In the genomic region with DNA sequence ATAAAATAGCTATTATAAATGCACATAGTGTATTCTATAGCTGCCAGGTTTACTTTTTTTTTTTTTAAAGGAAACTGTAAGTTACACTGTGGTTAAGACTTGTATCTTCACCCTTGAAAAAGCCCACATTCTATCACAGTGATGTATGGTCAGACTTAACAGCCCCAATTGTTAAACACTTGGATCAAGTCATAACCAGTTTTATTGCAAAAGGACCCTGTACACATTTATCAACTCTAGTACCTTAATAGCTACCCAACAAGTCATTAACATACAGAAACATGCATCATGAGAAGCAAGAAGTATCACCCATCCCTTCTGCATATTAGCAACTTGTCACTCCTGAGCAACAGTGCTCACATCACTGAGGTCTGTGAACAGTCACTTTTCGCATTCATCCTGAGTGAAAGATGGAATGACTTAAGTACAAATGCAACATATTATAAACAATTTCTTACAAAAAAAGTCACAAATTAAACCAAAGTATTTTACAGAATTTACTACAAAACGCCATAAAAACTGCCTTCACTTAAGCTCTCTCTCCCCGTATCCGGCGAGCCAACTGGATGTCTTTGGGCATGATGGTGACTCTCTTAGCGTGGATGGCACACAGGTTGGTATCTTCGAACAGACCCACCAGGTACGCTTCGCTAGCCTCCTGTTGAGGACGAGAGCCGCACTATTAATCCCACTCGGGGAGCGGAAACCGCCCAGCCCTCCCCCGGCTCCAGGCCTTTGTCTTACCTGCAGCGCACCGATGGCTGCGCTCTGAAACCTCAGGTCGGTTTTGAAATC, we compare ENCODE assay signal across 8 cellular contexts. TPM values are rescaled to one million over a fixed set of nuclear protein-coding genes. Genes with fewer than 3 reads are reported as not detected.
DNase-seq lines count a peak whose midpoint lies in the region; ATAC-seq and TF ChIP-seq lines count a peak whose summit lies in the region.
"Not testable (repeated sequence)": the region's sequence is repeated elsewhere in the genome, so short reads cannot be mapped to it uniquely, and the experiment has no call there.

No MANE protein-coding gene starts in this region.

- not testable (repeated sequence) for H2AFZ ChIP-seq in parathyroid adenoma

- in situ Hi-C loops in astrocyte of the spinal cord (cut with HindIII; ENCODE audit: low sequenced_read_pairs) = not testable (repeated sequence)

- H3K9me3 ChIP-seq in MG63; WERI-Rb-1 (ENCODE audit: severe bottlenecking); esophagus squamous epithelium; right lobe of liver; parathyroid adenoma (ENCODE audit: control insufficient read depth, low read length); tibial artery: not testable (repeated sequence)

- DNase-seq in DMS53 (lab: John Stamatoyannopoulos, UW) = peak; percentile 71
- not testable (repeated sequence) for DNase-seq in MG63; WERI-Rb-1; astrocyte of the spinal cord (ENCODE audit: low read depth, low spot score); esophagus squamous epithelium (lab: John Stamatoyannopoulos, UW); right lobe of liver; tibial artery

- peak in 1 of 4 donors; percentile 11 for TF ChIP-seq POLR2A in esophagus squamous epithelium (IDR thresholded peaks at IDR 0.05)
- TF ChIP-seq POLR2A in right lobe of liver (IDR thresholded peaks at IDR 0.05) = not testable (repeated sequence)

- not testable (repeated sequence) for TF ChIP-seq CTCF in WERI-Rb-1 (IDR thresholded peaks at IDR 0.05; ENCODE audit: low read depth, low read length); astrocyte of the spinal cord (IDR thresholded peaks at IDR 0.05; ENCODE audit: low read depth, low read length); esophagus squamous epithelium (IDR thresholded peaks at IDR 0.05); right lobe of liver (IDR thresholded peaks at IDR 0.05); parathyroid adenoma (IDR thresholded peaks at IDR 0.05); tibial artery (IDR thresholded peaks at IDR 0.05)

- peaks cover 23 to 68% (median 26%) of the 10 kb centered on the region in 3 donors for H3K4me1 ChIP-seq in esophagus squamous epithelium
- H3K4me1 ChIP-seq in right lobe of liver = peaks cover 0 to 35% (median 12%) of the 10 kb centered on the region in 4 donors
- peaks cover 21% of the 10 kb centered on the region for H3K4me1 ChIP-seq in parathyroid adenoma
- H3K4me1 ChIP-seq in tibial artery = peaks cover 0 to 46% (median 33%) of the 10 kb centered on the region in 4 donors

- H3K36me3 ChIP-seq in MG63 = peaks cover 46% of the 10 kb centered on the region
- peaks cover 54% of the 10 kb centered on the region for H3K36me3 ChIP-seq in WERI-Rb-1
- H3K36me3 ChIP-seq in esophagus squamous epithelium = peaks cover 0 to 48% (median 14%) of the 10 kb centered on the region in 3 donors
- H3K36me3 ChIP-seq in right lobe of liver = peaks cover 0 to 19% (median 10%) of the 10 kb centered on the region in 4 donors
- not testable (repeated sequence) for H3K36me3 ChIP-seq in parathyroid adenoma (ENCODE audit: control insufficient read depth, insufficient read depth, low read length)
- H3K36me3 ChIP-seq in tibial artery = peaks cover 44 to 59% (median 50%) of the 10 kb centered on the region in 3 donors

- intact Hi-C loops in esophagus squamous epithelium (cut with DNase I); right lobe of liver (cut with DNase I); tibial artery (cut with DNase I; ENCODE audit: low total_unique reads): not testable (repeated sequence)

- not testable (repeated sequence) for H3K27me3 ChIP-seq in MG63; WERI-Rb-1 (ENCODE audit: insufficient read depth, low read depth, severe bottlenecking); esophagus squamous epithelium; right lobe of liver; parathyroid adenoma (ENCODE audit: control insufficient read depth, insufficient read depth, low read length); tibial artery

- H3K27ac ChIP-seq in WERI-Rb-1 (peak overlapping the region; percentile 98), esophagus squamous epithelium (peak overlapping the region; percentile 95 to 99 (median 98)), right lobe of liver (peak overlapping the region; percentile 96 to 99 (median 97)), parathyroid adenoma (peak overlapping the region; percentile 98), tibial artery (peak overlapping the region; percentile 97 to 99)

- 0% methylated on average over 8 to 10 of the region's 19 CpGs for WGBS in esophagus squamous epithelium, 2 donors
- WGBS in right lobe of liver (ENCODE audit: insufficient coverage, low coverage, low lambda C conversion rate, missing lambda C conversion rate) = under 1% methylated on average over 7 of the region's 19 CpGs

- not testable (repeated sequence) for ATAC-seq in right lobe of liver

- H3K4me3 ChIP-seq in MG63 (peak overlapping the region; percentile 69), WERI-Rb-1 (ENCODE audit: low read depth, low read length) (peak overlapping the region; percentile 97), astrocyte of the spinal cord (ENCODE audit: low read depth, low read length) (peak overlapping the region; percentile 96), esophagus squamous epithelium (peak overlapping the region; percentile 64 to 91 (median 79)), right lobe of liver (peak overlapping the region; percentile 88 to 98 (median 95)), parathyroid adenoma (ENCODE audit: low read depth, low read length) (peak overlapping the region; percentile 99), tibial artery (peak overlapping the region; percentile 78)

- H3K79me2 ChIP-seq in parathyroid adenoma = peaks cover 32% of the 10 kb centered on the region

- H3K9ac ChIP-seq in parathyroid adenoma = peak overlapping the region; percentile 98

- H3K4me2 ChIP-seq in parathyroid adenoma (ENCODE audit: low read length) = peak overlapping the region; percentile 85

RNA-seq across cellular contexts. Expression of gene UNK, which starts 6.3 kb away (rescaled TPM):
- total RNA-seq in MG63 (2014; rRNA removed; shearing (Covaris generic); ENCODE audit: low replicate concordance) = 16.0 and 48.1 TPM in 2 replicates
- total RNA-seq in esophagus squamous epithelium (10 to 100 TPM; 14.8 to 27.3 (median 20.4) TPM), right lobe of liver (10 to 100 TPM in 4 of 6 experiments, 1 to 10 TPM in 2; 5.8 to 29.2 (median 11.1) TPM)

RNA-seq across cellular contexts. Expression of gene GALK1, which starts 13.3 kb away (rescaled TPM):
- 30.4 and 51.1 TPM in 2 replicates for total RNA-seq in MG63 (2014; rRNA removed; shearing (Covaris generic); ENCODE audit: low replicate concordance)
- total RNA-seq in esophagus squamous epithelium (10 to 100 TPM; 16.4 to 30.9 (median 20.2) TPM), right lobe of liver (10 to 100 TPM; 38.6 to 87.4 (median 76.9) TPM)

RNA-seq across cellular contexts. Expression of gene ITGB4, which starts 57.0 kb away (rescaled TPM):
- not detected in 2 replicates for total RNA-seq in MG63 (2014; rRNA removed; shearing (Covaris generic); ENCODE audit: low replicate concordance)
- 100 to 1,000 TPM in 1 of 4 donors, 10 to 100 TPM in 3; 60.6 to 115 (median 82.3) TPM for total RNA-seq in esophagus squamous epithelium
- total RNA-seq in right lobe of liver = 1 to 10 TPM in 5 of 6 experiments, under 1 TPM in 1; 0.92 to 4.1 (median 2.0) TPM

Comparison
In these comparisons a context has a peak if more than half of its experiments do, and no peak if none do; other contexts are left out.
1. RNA of gene ITGB4, which starts 57.0 kb away (total RNA-seq): 60.6 to 115 TPM in esophagus squamous epithelium; 0.92 to 4.1 TPM in right lobe of liver and not detected in MG63; every median in the first group is over 10 times any median in the second.
2. Peak in every context shown above with its lines, with median percentiles within 50 percentile points of each other: H3K4me3 ChIP-seq and H3K27ac ChIP-seq.